In the genomic region with DNA sequence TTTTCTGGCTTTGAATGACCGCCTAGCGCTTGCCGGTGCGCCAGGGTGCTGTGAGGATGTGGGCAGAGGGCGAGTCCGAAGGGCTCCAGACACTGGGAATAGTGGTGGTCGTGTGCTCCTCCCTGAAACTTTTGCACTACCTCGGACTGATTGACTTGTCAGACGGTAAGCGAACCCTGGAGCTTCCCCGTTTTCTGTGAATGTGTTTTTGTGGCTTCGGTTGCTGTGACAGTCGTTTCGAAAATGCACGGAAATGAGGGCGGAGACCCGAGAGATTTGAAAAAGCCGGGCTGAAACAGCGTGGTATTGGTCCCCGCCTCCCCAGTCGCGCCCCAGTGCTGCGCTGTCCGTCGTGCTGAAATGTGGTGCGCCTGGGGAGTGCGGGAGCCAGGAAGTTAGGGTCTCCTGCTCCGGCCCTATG, we compare ENCODE assay signal across 8 cellular contexts.
DNase-seq lines count a peak whose midpoint lies in the region; ATAC-seq and TF ChIP-seq lines count a peak whose summit lies in the region.

No MANE protein-coding gene starts in this region.

- peak overlapping the region; percentile 71 to 98 (median 90) for H3K4me2 ChIP-seq in BLaER1 treated with 17β-estradiol and CSF1 and Interleukin-3, amounts not matched to agents 10 nM and 100 nM
- peak overlapping the region; percentile 67 for H3K4me2 ChIP-seq in Loucy (ENCODE audit: low read depth, low read length, poor library complexity, severe bottlenecking)

- H3K4me1 Mint-ChIP-seq in stimulated activated memory B cell treated with anti-CD40 and anti-IgM and Interleukin-4, amounts not matched to agents 10 μg/mL and 1 μg/mL and 100 μg/mL, for 72 hours: no peaks in the 10 kb centered on the region

- no peaks in the 10 kb centered on the region for H3K9me2 ChIP-seq in Loucy (replicated peaks; ENCODE audit: low read depth, low read length)

- H3K27me3 ChIP-seq in BLaER1 treated with 17β-estradiol and CSF1 and Interleukin-3, amounts not matched to agents 10 nM and 100 nM: peaks cover 0 to 11% (median 0%) of the 10 kb centered on the region in 11 experiments; a peak in 1 of 22 replicates
- no peaks in the 10 kb centered on the region for H3K27me3 ChIP-seq in Loucy (ENCODE audit: insufficient read depth, low read length, poor library complexity, severe bottlenecking)
- peaks cover 37% of the 10 kb centered on the region for H3K27me3 ChIP-seq in adipocyte (replicated peaks; ENCODE audit: control insufficient read depth, insufficient read depth, low read length)
- H3K27me3 ChIP-seq in kidney epithelial cell (ENCODE audit: control insufficient read depth, insufficient read depth, low read length): peaks cover 2% of the 10 kb centered on the region

- H4K20me1 ChIP-seq in BLaER1 treated with 17β-estradiol and CSF1 and Interleukin-3, amounts not matched to agents 10 nM and 100 nM: peaks cover 0 to 6% (median 0%) of the 10 kb centered on the region in 11 experiments; a peak in 1 of 22 replicates
- H4K20me1 ChIP-seq in Loucy (ENCODE audit: insufficient read depth, low read length, poor library complexity, severe bottlenecking): no peaks in the 10 kb centered on the region

- H2AFZ ChIP-seq in Loucy (ENCODE audit: low read length): no peak overlapping the region

- H3K27me3 Mint-ChIP-seq in stimulated activated memory B cell treated with anti-CD40 and anti-IgM and Interleukin-4, amounts not matched to agents 10 μg/mL and 1 μg/mL and 100 μg/mL, for 72 hours: peaks cover 41% of the 10 kb centered on the region

- DNase-seq in GM20000 (ENCODE audit: low spot score): peak; percentile 36
- DNase-seq in adipocyte (ENCODE audit: low read depth): peak; percentile 39
- DNase-seq in kidney epithelial cell (ENCODE audit: low read depth): peak; percentile 2
- no peak for DNase-seq in omental fat pad (ENCODE audit: low spot score)
- DNase-seq in NCI-H1436 (lab: John Stamatoyannopoulos, UW): no peak

- no peaks in the 10 kb centered on the region for H3K9me3 ChIP-seq in BLaER1 treated with 17β-estradiol and CSF1 and Interleukin-3, amounts not matched to agents 10 nM and 100 nM (replicated peaks in 1 of 11)
- H3K9me3 ChIP-seq in Loucy (ENCODE audit: insufficient read depth, low read depth, low read length): no peaks in the 10 kb centered on the region
- no peaks in the 10 kb centered on the region for H3K9me3 ChIP-seq in adipocyte (ENCODE audit: control insufficient read depth, low read length)

- no peak overlapping the region for H3K4me3 Mint-ChIP-seq in stimulated activated memory B cell treated with anti-CD40 and anti-IgM and Interleukin-4, amounts not matched to agents 10 μg/mL and 1 μg/mL and 100 μg/mL, for 72 hours

- no peaks in the 10 kb centered on the region for H3K79me2 ChIP-seq in Loucy (ENCODE audit: insufficient read depth, low read length)

- H3K9me3 Mint-ChIP-seq in stimulated activated memory B cell treated with anti-CD40 and anti-IgM and Interleukin-4, amounts not matched to agents 10 μg/mL and 1 μg/mL and 100 μg/mL, for 72 hours: no peaks in the 10 kb centered on the region

- peak overlapping the region in 1 of 11 experiments; percentile 24; a peak in 2 of 22 replicates for H3K27ac ChIP-seq in BLaER1 treated with 17β-estradiol and CSF1 and Interleukin-3, amounts not matched to agents 10 nM and 100 nM

- H3K27ac Mint-ChIP-seq in stimulated activated memory B cell treated with anti-CD40 and anti-IgM and Interleukin-4, amounts not matched to agents 10 μg/mL and 1 μg/mL and 100 μg/mL, for 72 hours: no peak overlapping the region

- peaks cover 6 to 16% (median 8%) of the 10 kb centered on the region in 10 experiments; a peak in 19 of 20 replicates for H3K4me1 ChIP-seq in BLaER1 treated with 17β-estradiol and CSF1 and Interleukin-3, amounts not matched to agents 10 nM and 100 nM
- H3K4me1 ChIP-seq in Loucy (ENCODE audit: insufficient read depth, low read length, poor library complexity, severe bottlenecking) (no peaks in the 10 kb centered on the region), adipocyte (ENCODE audit: control insufficient read depth, insufficient read depth, low read length) (peaks cover 3% of the 10 kb centered on the region)

- peak; percentile 52 for ATAC-seq in stimulated activated memory B cell treated with anti-CD40 and anti-IgM and Interleukin-4, amounts not matched to agents 10 μg/mL and 1 μg/mL and 100 μg/mL, for 72 hours
- no peak for ATAC-seq in omental fat pad (ENCODE audit: low FRiP score)

- no peaks in the 10 kb centered on the region for H3K36me3 Mint-ChIP-seq in stimulated activated memory B cell treated with anti-CD40 and anti-IgM and Interleukin-4, amounts not matched to agents 10 μg/mL and 1 μg/mL and 100 μg/mL, for 72 hours

- TF ChIP-seq CTCF in GM20000 (IDR thresholded peaks at IDR 0.05; ENCODE audit: extremely low read depth, missing control alignments): no peak
- no peak for TF ChIP-seq CTCF in Loucy (conservative IDR thresholded peaks at IDR 0.05; ENCODE audit: low read length)
- no peak for TF ChIP-seq CTCF in kidney epithelial cell (IDR thresholded peaks at IDR 0.05; ENCODE audit: insufficient read depth, low read length, poor library complexity, severe bottlenecking)
- TF ChIP-seq CTCF in omental fat pad (IDR thresholded peaks at IDR 0.05): no peak

- no peaks in the 10 kb centered on the region for H3F3A ChIP-seq in Loucy (ENCODE audit: low read depth)

- H3K36me3 ChIP-seq in BLaER1 treated with 17β-estradiol and CSF1 and Interleukin-3, amounts not matched to agents 10 nM and 100 nM: no peaks in the 10 kb centered on the region
- H3K36me3 ChIP-seq in Loucy (ENCODE audit: insufficient read depth, low read length) (no peaks in the 10 kb centered on the region), adipocyte (ENCODE audit: control insufficient read depth, insufficient read depth, low read length, severe bottlenecking) (no peaks in the 10 kb centered on the region), kidney epithelial cell (ENCODE audit: control insufficient read depth, insufficient read depth, low read length) (no peaks in the 10 kb centered on the region)

- peak overlapping the region in 4 of 11 experiments; percentile 5 to 56 (median 46); a peak in 6 of 22 replicates for H3K9ac ChIP-seq in BLaER1 treated with 17β-estradiol and CSF1 and Interleukin-3, amounts not matched to agents 10 nM and 100 nM
- H3K9ac ChIP-seq in Loucy (ENCODE audit: low read depth, low read length, poor library complexity, severe bottlenecking) (no peak overlapping the region), adipocyte (ENCODE audit: low read length) (no peak overlapping the region)

- peak overlapping the region in 9 of 10 experiments; percentile 32 to 67 (median 51); a peak in 17 of 20 replicates for H3K4me3 ChIP-seq in BLaER1 treated with 17β-estradiol and CSF1 and Interleukin-3, amounts not matched to agents 10 nM and 100 nM
- peak overlapping the region; percentile 41 for H3K4me3 ChIP-seq in Loucy (ENCODE audit: low read length, poor library complexity, severe bottlenecking)
- H3K4me3 ChIP-seq in adipocyte (ENCODE audit: low read length): peak overlapping the region; percentile 38
- H3K4me3 ChIP-seq in kidney epithelial cell (ENCODE audit: low read depth, low read length): no peak overlapping the region

Comparison
In these comparisons a context has a peak if more than half of its experiments do, and no peak if none do; other contexts are left out.
1. DNase-seq: peak in GM20000 (single experiment), adipocyte (single experiment) and kidney epithelial cell (single experiment); none in omental fat pad (single experiment) and NCI-H1436 (single experiment).